8 cellular contexts compared by ENCODE assay signal in genomic region chr7:45573636-45574470, GRCh38. TPM values are rescaled to one million over a fixed set of nuclear protein-coding genes. Genes with fewer than 3 reads are reported as not detected.
DNase-seq lines count a peak whose midpoint lies in the region; ATAC-seq and TF ChIP-seq lines count a peak whose summit lies in the region.

TSS of gene ADCY1 (plus strand) at chr7:45574368. CDS start at chr7:45574544, 176 bp downstream.

- H3K4me3 ChIP-seq in foreskin fibroblast (ENCODE audit: low read depth in 1 of 2, low read length in 2 of 2): peak within 1 kb of the TSS; percentile 28 to 57
- peak within 1 kb of the TSS; percentile 35 for H3K4me3 ChIP-seq in rectal smooth muscle tissue (ENCODE audit: low read length)
- peak within 1 kb of the TSS in 2 of 4 donors; percentile 16 to 51 for H3K4me3 ChIP-seq in adrenal gland

- no peak for DNase-seq in activated naive CD4-positive, alpha-beta T cell treated with anti-CD3 and anti-CD28 coated beads, Interleukin-2, amount 50 U/mL, for 16 hours
- DNase-seq in T-cell (no peak), foreskin fibroblast (no peak), left colon (no peak), ACHN (no peak), adrenal gland (no peak)

- H3K4me1 ChIP-seq in rectal smooth muscle tissue (ENCODE audit: control insufficient read depth, insufficient read depth, low read length) (no peaks in the 10 kb centered on the region), adrenal gland (replicated peaks in 1 of 2) (peaks cover 0 to 9% of the 10 kb centered on the region in 2 donors)

- H3K9me3 Mint-ChIP-seq in activated naive CD4-positive, alpha-beta T cell treated with anti-CD3 and anti-CD28 coated beads, Interleukin-2, amount 50 U/mL, for 24 hours: no peaks in the 10 kb centered on the region
- no peaks in the 10 kb centered on the region for H3K9me3 Mint-ChIP-seq in T-cell

- TF ChIP-seq POLR2A in adrenal gland (IDR thresholded peaks at IDR 0.05): no peak

- CTCF ChIA-PET in T-cell (lab: Charles Lee): no interaction called here

- TF ChIP-seq CTCF in foreskin fibroblast (IDR thresholded peaks at IDR 0.05; ENCODE audit: low read depth, low read length) (no peak), adrenal gland (IDR thresholded peaks at IDR 0.05) (no peak)

- POLR2A ChIA-PET in T-cell (lab: Charles Lee): no interaction called here

- no peaks in the 10 kb centered on the region for H3K36me3 Mint-ChIP-seq in activated naive CD4-positive, alpha-beta T cell treated with anti-CD3 and anti-CD28 coated beads, Interleukin-2, amount 50 U/mL, for 24 hours
- no peaks in the 10 kb centered on the region for H3K36me3 Mint-ChIP-seq in T-cell

- H3K27me3 Mint-ChIP-seq in activated naive CD4-positive, alpha-beta T cell treated with anti-CD3 and anti-CD28 coated beads, Interleukin-2, amount 50 U/mL, for 24 hours: peaks cover 26% of the 10 kb centered on the region
- peaks cover 30 to 52% of the 10 kb centered on the region in 2 donors for H3K27me3 Mint-ChIP-seq in T-cell

- H3K4me1 Mint-ChIP-seq in activated naive CD4-positive, alpha-beta T cell treated with anti-CD3 and anti-CD28 coated beads, Interleukin-2, amount 50 U/mL, for 24 hours: no peaks in the 10 kb centered on the region
- peaks cover 0 to 12% (median 4%) of the 10 kb centered on the region in 3 donors for H3K4me1 Mint-ChIP-seq in T-cell

- H3K36me3 ChIP-seq in rectal smooth muscle tissue (ENCODE audit: control insufficient read depth, insufficient read depth, low read length): no peaks in the 10 kb centered on the region
- no peaks in the 10 kb centered on the region for H3K36me3 ChIP-seq in adrenal gland (replicated peaks in 1 of 2)

- no peak within 1 kb of the TSS for H3K9ac ChIP-seq in rectal smooth muscle tissue (ENCODE audit: low read length)

- H3K9me3 ChIP-seq in adrenal gland (replicated peaks in 1 of 3): no peaks in the 10 kb centered on the region

- H3K4me3 Mint-ChIP-seq in activated naive CD4-positive, alpha-beta T cell treated with anti-CD3 and anti-CD28 coated beads, Interleukin-2, amount 50 U/mL, for 24 hours: peak within 1 kb of the TSS; percentile 39
- peak within 1 kb of the TSS in 2 of 3 donors; percentile 25 to 32 for H3K4me3 Mint-ChIP-seq in T-cell

- no peak within 1 kb of the TSS for H3K27ac Mint-ChIP-seq in activated naive CD4-positive, alpha-beta T cell treated with anti-CD3 and anti-CD28 coated beads, Interleukin-2, amount 50 U/mL, for 24 hours
- no peak within 1 kb of the TSS for H3K27ac Mint-ChIP-seq in T-cell

- H3K27ac ChIP-seq in rectal smooth muscle tissue (ENCODE audit: low read depth, low read length) (no peak within 1 kb of the TSS), adrenal gland (no peak within 1 kb of the TSS)

- in situ Hi-C loops in ACHN (cut with HindIII; ENCODE audit: low pct_ligation_motif_present, low pct_unique_long_range_greater_than_20kb, low sequenced_read_pairs): no loop called here

- WGBS in adrenal gland, 4 donors: 9 to 27% (median 14%) methylated on average over 29 to 85 of the region's 89 CpGs

- H3K27me3 ChIP-seq in rectal smooth muscle tissue (ENCODE audit: control insufficient read depth, insufficient read depth, low read length) (peaks cover 14% of the 10 kb centered on the region), adrenal gland (peaks cover 10% of the 10 kb centered on the region)

- ATAC-seq in T-cell (replicated peaks in 1 of 4): no peak
- ATAC-seq in left colon: no peak

- intact Hi-C loops in left colon (cut with DNase I, micrococcal nuclease) (no loop called here), adrenal gland (cut with DNase I) (no loop called here)

RNA-seq across cellular contexts. Expression of gene ADCY1, which starts in this region (rescaled TPM):
- total RNA-seq in T-cell: under 1 TPM; 0.03 to 0.44 (median 0.05) TPM
- 1 to 10 TPM in 1 of 2 donors, under 1 TPM in 1; 0.87 to 1.2 TPM for total RNA-seq in left colon
- total RNA-seq in adrenal gland: 1 to 10 TPM; 2.4 to 9.5 (median 4.9) TPM
- polyA plus RNA-seq in adrenal gland: 1 to 10 TPM in 2 of 3 donors, under 1 TPM in 1; 0.88 to 2.3 (median 1.5) TPM
